9 cellular contexts compared by ENCODE assay signal in the genomic region with DNA sequence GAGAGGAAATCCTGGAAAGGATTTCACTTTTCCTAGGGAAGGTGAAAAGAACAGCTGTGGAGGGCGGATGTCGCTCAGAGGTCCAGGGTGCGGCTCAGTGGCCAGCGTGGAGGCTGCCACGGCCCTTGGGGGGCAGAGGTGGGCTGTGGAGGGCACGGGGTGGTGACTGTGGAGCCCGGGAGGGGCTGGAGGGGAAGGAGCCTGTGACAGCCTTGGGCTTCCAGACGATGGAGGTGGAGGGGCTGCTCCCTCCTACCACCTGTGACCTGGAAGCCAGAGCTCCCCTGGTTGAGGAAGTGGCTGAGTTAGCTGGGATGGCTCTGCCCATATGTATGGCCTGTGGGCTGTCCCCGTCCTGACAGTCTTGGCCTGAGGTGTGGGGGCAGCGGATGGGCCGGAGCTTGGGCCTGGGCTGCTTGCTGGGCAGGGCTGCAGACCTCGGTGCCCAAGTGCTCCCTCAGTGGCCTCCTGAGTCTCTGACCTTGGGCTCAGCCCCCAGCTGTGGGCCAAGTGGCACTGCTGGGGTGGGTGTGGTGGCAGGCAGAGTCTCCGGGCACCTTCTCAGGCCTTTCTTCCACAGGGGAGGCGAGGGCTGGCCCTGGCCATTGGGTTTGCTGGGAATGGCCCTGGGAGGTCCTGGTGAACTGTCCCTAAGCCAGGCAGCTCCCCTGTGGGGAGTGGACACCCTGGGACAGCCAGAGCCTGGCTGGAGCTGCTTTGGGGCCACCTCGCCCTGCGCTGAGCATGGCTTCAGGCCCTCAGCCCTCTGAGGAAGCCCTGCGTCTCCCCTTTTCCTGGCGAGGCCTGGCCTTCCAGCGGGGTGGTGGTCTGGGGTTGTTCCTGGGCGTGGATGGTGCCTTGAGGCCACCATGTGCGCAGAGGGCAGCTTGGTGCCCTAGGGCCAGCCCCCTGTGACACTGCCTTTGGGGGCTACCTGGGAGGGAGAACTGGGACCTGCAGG. TPM values are rescaled to one million over a fixed set of nuclear protein-coding genes. Genes with fewer than 3 reads are reported as not detected.
DNase-seq lines count a peak whose midpoint lies in the region; ATAC-seq, FAIRE-seq and TF ChIP-seq lines count a peak whose summit lies in the region.
"Had no signal": no experiment of that assay in that cellular context is flagged by ENCODE, and none has a peak within 500 bp of the region (broad histone marks: within the 10 kb centered on the region; RNA-seq: fewer than 3 reads in every experiment).

No MANE protein-coding gene starts in this region.

- H3K27ac ChIP-seq in HEK293 (ENCODE audit: extremely low read depth, low read depth, low read length) = no peak overlapping the region
- H3K27ac ChIP-seq in GM12878 (ENCODE audit: control insufficient read depth, insufficient read depth) = no peak overlapping the region
- H3K27ac ChIP-seq in liver (ENCODE audit: low read depth in 1 of 2, low read length in 2 of 2) = peak overlapping the region; percentile 83 to 87
- peak overlapping the region; percentile 90 to 99 (median 99) for H3K27ac ChIP-seq in stomach

- BruUV-seq in GM12878 (replicated peaks; lab: Mats Ljungman, UMichigan) = no TSS peak

- SMC1A ChIA-PET in GM12878 (lab: Charles Lee; ENCODE audit: uncharacterized antibody, unreplicated experiment) = interaction anchor here (0.9 kb wide), 1 partner anchor 9 kb away, joined by 3 read pairs; no protein-coding TSS in a partner anchor

- H2AFZ ChIP-seq in GM12878 (ENCODE audit: control insufficient read depth, low read depth, low read length) = no peak overlapping the region

- POLR2A ChIA-PET in HEK293 (lab: Yijun Ruan, JAX) = interaction anchor here (0.6 to 1.4 kb wide), 2 partner anchors 43 to 116 kb away, joined by 3 to 6 read pairs; a partner anchor contains a TSS
- POLR2A ChIA-PET in GM12878 (lab: Charles Lee) = interaction anchor here (0.6 kb wide), 1 partner anchor 115 kb away, joined by 5 read pairs; no protein-coding TSS in a partner anchor

- H3K9ac ChIP-seq in GM12878 (ENCODE audit: control insufficient read depth, insufficient read depth, low read length) (no peak overlapping the region), liver (ENCODE audit: low read depth in 1 of 2, low read length in 2 of 2) (peak overlapping the region in 1 of 2 donors; percentile 62)

- RAD21 ChIA-PET in GM12878 (lab: Charles Lee; ENCODE audit: unreplicated experiment) = interaction anchor here (1.1 kb wide), 1 partner anchor 116 kb away, joined by 8 read pairs; a partner anchor contains a TSS

- H3K4me3 ChIP-seq in HEK293 (ENCODE audit: low read depth, low read length) (no peak overlapping the region), GM12878 (no peak overlapping the region), liver (ENCODE audit: low read depth in 1 of 3, low read length in 3 of 3) (peak overlapping the region in 1 of 3 donors; percentile 88), stomach (peak overlapping the region; percentile 84 to 99 (median 96))

- H3K79me2 ChIP-seq in GM12878 (ENCODE audit: control insufficient read depth, insufficient read depth, low read length) = peaks cover 2% of the 10 kb centered on the region; the same call in 1 of the 2 replicates

- in situ Hi-C loops in GM12878 (cut with MboI) = no loop called here

- intact Hi-C loops in GM12878 (cut with micrococcal nuclease; ENCODE audit: unreplicated experiment) (no loop called here), stomach (cut with DNase I; ENCODE audit: low total_unique reads) (no loop called here)

- TF ChIP-seq EP300 in GM12878 (IDR thresholded peaks at IDR 0.05; ENCODE audit: borderline replicate concordance in 1 of 2, control insufficient read depth in 1 of 2, low read depth in 2 of 2, low read length in 2 of 2) (no peak), stomach (IDR thresholded peaks at IDR 0.05) (no peak)

- no peak for FAIRE-seq in GM12878 (lab: Jason Lieb, UNC)
- FAIRE-seq: GM12892 had no signal

- H3K27me3 ChIP-seq in GM12878 (replicated peaks in 1 of 2; ENCODE audit: control insufficient read depth in 2 of 2, insufficient read depth in 2 of 2, low read length in 1 of 2) (no peaks in the 10 kb centered on the region), liver (ENCODE audit: control insufficient read depth in 4 of 4, insufficient read depth in 4 of 4, low read length in 3 of 4) (no peaks in the 10 kb centered on the region), stomach (no peaks in the 10 kb centered on the region)

- TF ChIP-seq RAD21 in GM12878 (IDR thresholded peaks at IDR 0.05; ENCODE audit: insufficient read depth, low read depth, low read length) = no peak
- TF ChIP-seq RAD21 in liver (IDR thresholded peaks at IDR 0.05) = no peak

- peaks cover 0 to 42% of the 10 kb centered on the region in 2 experiments; a peak in 2 of 3 replicates for H3K36me3 ChIP-seq in HEK293 (ENCODE audit: control insufficient read depth in 2 of 2, insufficient read depth in 1 of 2, low read length in 2 of 2)
- H3K36me3 ChIP-seq in GM12878 (ENCODE audit: control insufficient read depth in 2 of 2, insufficient read depth in 2 of 2, low read length in 1 of 2) = no peaks in the 10 kb centered on the region; a peak in 2 of 4 replicates
- H3K36me3 ChIP-seq in liver (ENCODE audit: control insufficient read depth in 4 of 4, insufficient read depth in 3 of 4, low read depth in 1 of 4, low read length in 3 of 4) = peaks cover 0 to 5% (median 2%) of the 10 kb centered on the region in 4 donors
- peaks cover 0 to 31% (median 17%) of the 10 kb centered on the region in 4 donors for H3K36me3 ChIP-seq in stomach

- H3K4me2 ChIP-seq in GM12878 (ENCODE audit: control insufficient read depth, insufficient read depth) = no peak overlapping the region

- no peak for DNase-seq in GM12878 (ENCODE audit: low read depth, low spot score)
- DNase-seq in stomach = no peak
- no peak for DNase-seq in NCI-H345 treated with DMSO at 0.1 percent for 48 hours (lab: John Stamatoyannopoulos, UW; ENCODE audit: unreplicated experiment)
- no peak for DNase-seq in stimulated activated CD8-positive, alpha-beta memory T cell treated with anti-CD3 and anti-CD28 coated beads, Interleukin-4, amount 100 ng/mL, for 48 hours
- DNase-seq: NCI-H1092 had no signal

- 84% methylated on average over 20 of the region's 21 CpGs for WGBS in GM12878 (ENCODE audit: insufficient coverage, insufficient replicate concordance, low lambda C conversion rate, missing lambda C conversion rate)
- WGBS in liver = 81% methylated on average over 21 of the region's 21 CpGs
- WGBS in stomach, 5 donors = 46 to 62% (median 51%) methylated on average over 8 to 21 of the region's 21 CpGs

- no peak for TF ChIP-seq CTCF in HEK293 (tag by site-specific recombination; IDR thresholded peaks at IDR 0.05)
- no peak for TF ChIP-seq CTCF in GM12878 (IDR thresholded peaks at IDR 0.05 in 2 of 3, conservative IDR thresholded peaks at IDR 0.05 in 1 of 3; ENCODE audit: control insufficient read depth in 2 of 3, extremely low read depth in 1 of 3, insufficient read depth in 1 of 3, low read depth in 3 of 3, low read length in 3 of 3)
- TF ChIP-seq CTCF in liver (IDR thresholded peaks at IDR 0.05; ENCODE audit: low read depth, low read length, missing input control) = no peak
- no peak for TF ChIP-seq CTCF in stomach (IDR thresholded peaks at IDR 0.05)

- H3K4me1 ChIP-seq in HEK293 (ENCODE audit: control insufficient read depth, insufficient read depth, low read length) (peaks cover 12% of the 10 kb centered on the region), GM12878 (ENCODE audit: control insufficient read depth, insufficient read depth, low read length) (peaks cover 8% of the 10 kb centered on the region), liver (ENCODE audit: control insufficient read depth in 4 of 4, insufficient read depth in 4 of 4, low read length in 3 of 4) (peaks cover 35 to 68% (median 52%) of the 10 kb centered on the region in 4 donors), stomach (peaks cover 74 to 87% (median 80%) of the 10 kb centered on the region in 4 donors)

- CTCF ChIA-PET in HEK293 (lab: Yijun Ruan, JAX) = interaction anchor here (0.8 kb wide), 1 partner anchor 9 kb away, joined by 3 read pairs; no protein-coding TSS in a partner anchor
- CTCF ChIA-PET in GM12878 (lab: Yijun Ruan, JAX) = interaction anchor here (2.8 kb wide), 1 partner anchor 116 kb away, joined by 10 read pairs; a partner anchor contains a TSS

- no peak for ATAC-seq in GM12878
- no peak for ATAC-seq in GM19397 (IDR thresholded peaks at IDR 0.05; ENCODE audit: unreplicated experiment)

- 0 out of 2 replicates have a peak, but pooled peaks have one; percentile 5 for TF ChIP-seq POLR2A in GM12878 (IDR thresholded peaks at IDR 0.05; ENCODE audit: low read depth, low read length)
- no peak for TF ChIP-seq POLR2A in stomach (IDR thresholded peaks at IDR 0.05)

- no peaks in the 10 kb centered on the region for H4K20me1 ChIP-seq in GM12878 (ENCODE audit: control insufficient read depth, insufficient read depth)

- H3K9me3 ChIP-seq in HEK293 (ENCODE audit: control insufficient read depth, insufficient read depth, low read depth, low read length) = no peaks in the 10 kb centered on the region
- H3K9me3 ChIP-seq in GM12878 (replicated peaks; ENCODE audit: control insufficient read depth, insufficient read depth, low read length) = no peaks in the 10 kb centered on the region
- H3K9me3 ChIP-seq in liver (ENCODE audit: control insufficient read depth in 4 of 4, low read length in 3 of 4) = no peaks in the 10 kb centered on the region
- no peaks in the 10 kb centered on the region for H3K9me3 ChIP-seq in stomach

RNA-seq across cellular contexts. Expression of a gene that starts 3.9 kb away (rescaled TPM):
- 14.2 and 15.0 TPM in 2 replicates for total RNA-seq in GM12878 (2013; cell fraction: nucleolus; rRNA removed)
- total RNA-seq in GM12878 (2014; rRNA removed) = 22.6 and 23.2 TPM in 2 replicates
- total RNA-seq in GM12878 (2014; rRNA removed; fragmentation: Illumina TruSeq; extraction: Trizol) = 17.7 and 21.0 TPM in 2 replicates
- total RNA-seq in GM12878 (2021) = 50.9 and 56.3 TPM in 2 replicates
- polyA plus RNA-seq in GM12878 (2011; ENCODE audit: low read depth) = 26.9 TPM
- polyA plus RNA-seq in GM12878 (2011; rRNA removed) = 28.3 and 39.9 TPM in 2 replicates
- polyA plus RNA-seq in GM12878 (2011; cell fraction: cytosol; rRNA removed) = 40.9 and 48.1 TPM in 2 replicates
- 26.4 and 31.1 TPM in 2 replicates for polyA plus RNA-seq in GM12878 (2011; cell fraction: nucleus; rRNA removed)
- polyA plus RNA-seq in GM12878 (2012) = 47.7 and 73.7 TPM in 2 replicates
- 9.9 and 15.9 TPM in 2 replicates for polyA plus RNA-seq in GM12878 (2014; fragmentation: Illumina TruSeq; extraction: Trizol)
- polyA plus RNA-seq in GM12878 (2014; fragmentation: Nextera tagmentation; extraction: Ambion mirVana) = 10 to 100 TPM in 1 of 2 experiments, 1 to 10 TPM in 1; 4.5 to 22.1 TPM
- polyA plus RNA-seq in GM12878 (2014; rRNA removed) = 38.4 and 38.5 TPM in 2 replicates
- polyA plus RNA-seq in GM12878 (2016; fragmentation: Nextera tagmentation; extraction: Ambion mirVana) = 10 to 100 TPM in 1 of 2 experiments, 1 to 10 TPM in 1; 6.4 to 12.9 TPM
- polyA minus RNA-seq in GM12878 (2011; rRNA and poly(A)+ RNA removed) = 18.6 and 27.7 TPM in 2 replicates
- 18.7 and 23.3 TPM in 2 replicates for polyA minus RNA-seq in GM12878 (2011; cell fraction: cytosol; rRNA and poly(A)+ RNA removed)
- 13.7 and 24.1 TPM in 2 replicates for polyA minus RNA-seq in GM12878 (2011; cell fraction: nucleus; rRNA and poly(A)+ RNA removed)
- 10 to 100 TPM; 14.0 to 30.1 TPM for total RNA-seq in liver
- 10 to 100 TPM; 69.3 to 80.4 TPM for polyA plus RNA-seq in liver
- total RNA-seq in stomach = 10 to 100 TPM in 4 of 5 donors, not detected in 1; 25.9 to 92.8 (median 50.7) TPM
- 100 to 1,000 TPM; 241 to 411 (median 328) TPM for polyA plus RNA-seq in stomach

RNA-seq across cellular contexts. Expression of a gene that starts 33.4 kb away (rescaled TPM):
- total RNA-seq in GM12878 (2013; cell fraction: nucleolus; rRNA removed) = 40.3 and 47.5 TPM in 2 replicates
- total RNA-seq in GM12878 (2014; rRNA removed) (8.5 and 11.0 TPM in 2 replicates), GM12878 (2014; rRNA removed; fragmentation: Illumina TruSeq; extraction: Trizol) (3.2 and 5.5 TPM in 2 replicates), GM12878 (2021) (15.2 and 16.8 TPM in 2 replicates), liver (10 to 100 TPM; 10.9 to 16.3 TPM), stomach (10 to 100 TPM; 17.4 to 70.7 (median 35.6) TPM)
- 2.8 TPM for polyA plus RNA-seq in GM12878 (2011; ENCODE audit: low read depth)
- polyA plus RNA-seq in GM12878 (2011; rRNA removed) (1.5 and 2.5 TPM in 2 replicates), GM12878 (2014; fragmentation: Illumina TruSeq; extraction: Trizol) (2.1 and 3.2 TPM in 2 replicates), GM12878 (2014; fragmentation: Nextera tagmentation; extraction: Ambion mirVana) (under 1 TPM; 0.26 to 0.51 TPM), GM12878 (2014; rRNA removed) (8.8 and 9.1 TPM in 2 replicates), GM12878 (2016; fragmentation: Nextera tagmentation; extraction: Ambion mirVana) (1 to 10 TPM; 5.2 to 7.4 TPM), liver (1 to 10 TPM; 3.3 to 4.8 TPM), stomach (10 to 100 TPM in 2 of 3 donors, 1 to 10 TPM in 1; 8.8 to 25.1 (median 11.2) TPM)
- polyA plus RNA-seq in GM12878 (2011; cell fraction: cytosol; rRNA removed) = 2.5 and 2.9 TPM in 2 replicates
- polyA plus RNA-seq in GM12878 (2011; cell fraction: nucleus; rRNA removed) = 9.1 and 24.7 TPM in 2 replicates
- 6.6 and 6.7 TPM in 2 replicates for polyA plus RNA-seq in GM12878 (2012)
- polyA minus RNA-seq in GM12878 (2011; rRNA and poly(A)+ RNA removed) = 2.6 and 6.6 TPM in 2 replicates
- 1.6 and 7.4 TPM in 2 replicates for polyA minus RNA-seq in GM12878 (2011; cell fraction: cytosol; rRNA and poly(A)+ RNA removed)
- 7.5 and 9.1 TPM in 2 replicates for polyA minus RNA-seq in GM12878 (2011; cell fraction: nucleus; rRNA and poly(A)+ RNA removed)

Comparison
In these comparisons a context has a peak if more than half of its experiments do, and no peak if none do; other contexts are left out.
1. H3K27ac ChIP-seq: peak in liver (2 of 2) and stomach (5 of 5); none in HEK293 (single experiment) and GM12878 (single experiment).
2. H3K4me3 ChIP-seq: peak in stomach (4 of 4); none in HEK293 (single experiment) and GM12878 (single experiment).